8 cellular contexts compared by ENCODE assay signal in the genomic region with DNA sequence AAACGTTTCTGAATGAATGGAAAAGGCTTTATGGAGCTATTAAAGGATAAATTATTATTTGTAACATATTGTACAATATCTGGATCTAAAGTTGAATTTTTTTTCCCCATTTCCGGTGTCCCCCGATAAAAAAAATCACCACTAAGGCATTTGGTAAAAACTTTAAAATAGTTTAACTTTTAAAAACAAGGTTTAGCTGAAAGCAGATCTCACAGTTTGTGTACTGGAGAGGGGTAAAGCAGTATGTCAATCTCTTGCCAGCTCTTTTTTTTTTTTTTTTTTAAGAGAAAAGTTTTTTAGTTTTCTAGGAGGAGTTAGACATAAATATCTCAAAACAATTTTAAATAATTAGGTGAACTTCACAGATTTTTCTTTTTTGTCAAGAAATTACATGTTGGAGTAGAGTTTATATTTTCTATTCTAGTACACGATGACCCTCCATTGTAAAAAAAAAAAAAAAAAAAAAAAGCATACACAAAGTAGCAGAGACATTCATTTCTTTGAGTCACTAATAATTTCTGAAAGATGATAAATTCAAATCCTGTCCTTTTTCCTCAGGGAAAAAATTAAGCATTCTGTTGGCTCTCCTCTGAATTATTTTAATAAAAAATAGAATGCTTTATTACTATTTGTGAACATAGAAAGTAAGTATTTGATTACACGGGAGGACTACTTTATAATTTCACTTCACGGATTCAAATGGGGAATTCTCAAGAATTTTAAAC. TPM values are rescaled to one million over a fixed set of nuclear protein-coding genes. Genes with fewer than 3 reads are reported as not detected.
DNase-seq lines count a peak whose midpoint lies in the region; ATAC-seq and TF ChIP-seq lines count a peak whose summit lies in the region.

No MANE protein-coding gene starts in this region.

- TF ChIP-seq CTCF in CD8-positive, alpha-beta T cell (IDR thresholded peaks at IDR 0.05) = no peak
- TF ChIP-seq CTCF in OCI-LY1 (IDR thresholded peaks at IDR 0.05; ENCODE audit: low read length) = no peak
- TF ChIP-seq CTCF in osteoblast (IDR thresholded peaks at IDR 0.05; ENCODE audit: extremely low read depth, low read depth, low read length) = no peak

- H3K4me2 ChIP-seq in OCI-LY1 (ENCODE audit: low read length) = peak overlapping the region; percentile 81
- peak overlapping the region; percentile 100 for H3K4me2 ChIP-seq in osteoblast (ENCODE audit: insufficient read depth, low read length)

- H3K4me1 ChIP-seq in CD8-positive, alpha-beta T cell (ENCODE audit: insufficient read depth, low read length) = peaks cover 24% of the 10 kb centered on the region
- H3K4me1 ChIP-seq in OCI-LY1 (ENCODE audit: insufficient read depth, low read length, severe bottlenecking) (peaks cover 16% of the 10 kb centered on the region), osteoblast (ENCODE audit: insufficient read depth, low read length) (peaks cover 14% of the 10 kb centered on the region)

- no peaks in the 10 kb centered on the region for H3K27me3 ChIP-seq in CD8-positive, alpha-beta T cell (ENCODE audit: insufficient read depth, low read length)
- H3K27me3 ChIP-seq in OCI-LY1 (ENCODE audit: insufficient read depth, low read length) (no peaks in the 10 kb centered on the region), osteoblast (ENCODE audit: insufficient read depth, low read length) (no peaks in the 10 kb centered on the region)

- H3K27ac ChIP-seq in CD8-positive, alpha-beta T cell (ENCODE audit: low read depth, low read length) = peak overlapping the region; percentile 95
- H3K27ac ChIP-seq in OCI-LY1 (ENCODE audit: low read depth, low read length, poor library complexity, severe bottlenecking) (peak overlapping the region; percentile 93), osteoblast (ENCODE audit: low read depth, low read length) (peak overlapping the region; percentile 99)

- H3K4me1 Mint-ChIP-seq in CD8-positive, alpha-beta T cell (ENCODE audit: low read depth) = peaks cover 23% of the 10 kb centered on the region
- H3K4me1 Mint-ChIP-seq in effector memory CD8-positive, alpha-beta T cell (ENCODE audit: low read depth in 2 of 2) = peaks cover 25 to 27% of the 10 kb centered on the region in 2 donors

- H3K9me3 ChIP-seq in CD8-positive, alpha-beta T cell (ENCODE audit: low read length) = no peaks in the 10 kb centered on the region
- no peaks in the 10 kb centered on the region for H3K9me3 ChIP-seq in OCI-LY1 (ENCODE audit: low read length)
- no peaks in the 10 kb centered on the region for H3K9me3 ChIP-seq in osteoblast (ENCODE audit: low read depth, low read length)

- intact Hi-C loops in CD8-positive, alpha-beta T cell (cut with DNase I, micrococcal nuclease) = loop anchor here (1.0 to 10.0 kb wide), 10 partner anchors 16 to 1635 kb away; a partner anchor contains a TSS

- H3K9me2 ChIP-seq in OCI-LY1 (ENCODE audit: low read depth, low read length) = no peaks in the 10 kb centered on the region

- no peaks in the 10 kb centered on the region for H3K27me3 Mint-ChIP-seq in CD8-positive, alpha-beta T cell (ENCODE audit: low read depth)
- H3K27me3 Mint-ChIP-seq in effector memory CD8-positive, alpha-beta T cell = peaks cover 6 to 18% of the 10 kb centered on the region in 2 donors

- peaks cover 15% of the 10 kb centered on the region for H3K36me3 Mint-ChIP-seq in CD8-positive, alpha-beta T cell
- H3K36me3 Mint-ChIP-seq in effector memory CD8-positive, alpha-beta T cell (ENCODE audit: insufficient read depth) = peaks cover 49% of the 10 kb centered on the region

- H3K79me2 ChIP-seq in OCI-LY1 (ENCODE audit: insufficient read depth, low read length) (peaks cover 17% of the 10 kb centered on the region), osteoblast (ENCODE audit: insufficient read depth, low read length) (peaks cover 19% of the 10 kb centered on the region)

- H3F3A ChIP-seq in OCI-LY1 (ENCODE audit: insufficient read depth, low read length) = no peaks in the 10 kb centered on the region

- H3K9ac ChIP-seq in OCI-LY1 (ENCODE audit: low read length) = peak overlapping the region; percentile 64

- H2AFZ ChIP-seq in OCI-LY1 (ENCODE audit: low read length) = peak overlapping the region; percentile 98
- peak overlapping the region; percentile 79 for H2AFZ ChIP-seq in osteoblast (ENCODE audit: low read length)

- peak overlapping the region; percentile 94 for H3K4me3 Mint-ChIP-seq in CD8-positive, alpha-beta T cell
- H3K4me3 Mint-ChIP-seq in effector memory CD8-positive, alpha-beta T cell = peak overlapping the region; percentile 95 to 97

- peak overlapping the region; percentile 68 for H3K4me3 ChIP-seq in CD8-positive, alpha-beta T cell (ENCODE audit: low read depth, low read length)
- H3K4me3 ChIP-seq in OCI-LY1 (ENCODE audit: low read depth, low read length, poor library complexity, severe bottlenecking) (peak overlapping the region; percentile 66), osteoblast (ENCODE audit: insufficient read depth, low read length) (peak overlapping the region; percentile 76)

- peak overlapping the region; percentile 99 for H3K27ac Mint-ChIP-seq in CD8-positive, alpha-beta T cell
- peak overlapping the region; percentile 99 for H3K27ac Mint-ChIP-seq in effector memory CD8-positive, alpha-beta T cell

- POLR2A ChIA-PET in CD8-positive, alpha-beta T cell (lab: Charles Lee) = interaction anchor here (0.6 to 3.6 kb wide), 7 partner anchors 15 to 1055 kb away, joined by 3 to 48 read pairs (median 11); a partner anchor contains a TSS

- CTCF ChIA-PET in CD8-positive, alpha-beta T cell (lab: Charles Lee) = interaction anchor here (0.6 to 3.5 kb wide), 10 partner anchors 13 to 631 kb away, joined by 3 to 14 read pairs (median 3); no protein-coding TSS in a partner anchor

- DNase-seq in CD8-positive, alpha-beta T cell = no peak
- no peak for DNase-seq in effector memory CD8-positive, alpha-beta T cell
- DNase-seq in osteoblast (ENCODE audit: insufficient read length, low spot score, missing footprints) (no peak), ecto neural progenitor cell (ENCODE audit: low spot score) (no peak), DMS 273 treated with DMSO at 0.1 percent for 48 hours (lab: John Stamatoyannopoulos, UW) (no peak), NCI-H2029 treated with DMSO at 0.1 percent for 48 hours (lab: John Stamatoyannopoulos, UW) (no peak)

- no peak for ATAC-seq in CD8-positive, alpha-beta T cell
- ATAC-seq in effector memory CD8-positive, alpha-beta T cell (replicated peaks) = no peak
- no peak for ATAC-seq in HG02623 (IDR thresholded peaks at IDR 0.05; ENCODE audit: unreplicated experiment)

- no peaks in the 10 kb centered on the region for H4K20me1 ChIP-seq in OCI-LY1 (ENCODE audit: insufficient read depth, low read length)
- peaks cover 13% of the 10 kb centered on the region for H4K20me1 ChIP-seq in osteoblast (ENCODE audit: insufficient read depth, low read length)

- H3K9me3 Mint-ChIP-seq in CD8-positive, alpha-beta T cell = no peaks in the 10 kb centered on the region
- H3K9me3 Mint-ChIP-seq in effector memory CD8-positive, alpha-beta T cell = no peaks in the 10 kb centered on the region

- H3K36me3 ChIP-seq in CD8-positive, alpha-beta T cell (ENCODE audit: insufficient read depth, low read length) = no peaks in the 10 kb centered on the region
- H3K36me3 ChIP-seq in OCI-LY1 (ENCODE audit: insufficient read depth, low read length) = peaks cover 5% of the 10 kb centered on the region; the same call in 1 of the 2 replicates
- no peaks in the 10 kb centered on the region for H3K36me3 ChIP-seq in osteoblast (ENCODE audit: insufficient read depth, low read length)

RNA-seq across cellular contexts. Expression of a gene that starts 1.9 kb away (rescaled TPM):
- 100 to 1,000 TPM; 233 to 251 TPM for total RNA-seq in CD8-positive, alpha-beta T cell
- 166 and 175 TPM in 2 replicates for total RNA-seq in osteoblast
